Comparison of ENCODE assay signal across 9 cellular contexts in the genomic region with DNA sequence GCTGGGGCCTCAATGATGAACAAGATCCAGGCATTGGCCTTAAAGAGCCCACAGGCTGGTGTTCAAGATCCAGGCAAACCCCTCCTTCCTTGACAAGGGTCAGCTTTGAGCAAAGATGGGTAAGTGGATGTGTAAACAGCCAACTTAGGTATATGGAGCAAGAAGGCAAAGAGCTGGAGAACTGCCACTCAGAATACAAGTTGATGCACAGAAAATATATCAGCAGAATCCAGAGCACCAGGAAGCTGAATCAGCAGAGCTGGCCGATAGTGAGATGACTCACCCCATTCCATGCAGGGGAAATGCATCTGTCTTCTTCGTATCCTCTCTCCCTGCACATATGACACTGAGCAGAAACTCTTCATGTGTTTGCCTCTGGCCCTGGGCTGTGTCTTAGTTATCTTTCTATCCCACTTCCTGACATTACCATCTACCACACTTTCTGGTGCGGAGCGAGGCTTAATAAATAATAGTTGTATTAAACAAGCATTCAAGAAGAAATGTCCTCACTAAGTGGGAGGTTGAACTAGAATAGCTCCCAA. TPM values are rescaled to one million over a fixed set of nuclear protein-coding genes. Genes with fewer than 3 reads are reported as not detected.
DNase-seq lines count a peak whose midpoint lies in the region; ATAC-seq, FAIRE-seq and TF ChIP-seq lines count a peak whose summit lies in the region.
"Had no signal": no experiment of that assay in that cellular context is flagged by ENCODE, and none has a peak within 500 bp of the region (broad histone marks: within the 10 kb centered on the region; RNA-seq: fewer than 3 reads in every experiment).

No MANE protein-coding gene starts in this region.

- peak overlapping the region; percentile 63 for H3K4me2 ChIP-seq in astrocyte (ENCODE audit: low read length)

- H3K9ac ChIP-seq in astrocyte (ENCODE audit: low read length) (peak overlapping the region; percentile 15), endodermal cell (ENCODE audit: extremely low read depth, low read length, poor library complexity, severe bottlenecking) (no peak overlapping the region)

- ATAC-seq in stimulated activated naive CD8-positive, alpha-beta T cell treated with anti-CD3 and anti-CD28 coated beads, Interleukin-15, amount 100 ng/mL, for 72 hours, result no peak

- H2AFZ ChIP-seq in ACC112 (ENCODE audit: low read length, unreplicated experiment), result peak overlapping the region; percentile 33
- H2AFZ ChIP-seq in astrocyte (ENCODE audit: low read depth, low read length), result no peak overlapping the region

- H3K27ac Mint-ChIP-seq in astrocyte (ENCODE audit: unreplicated experiment), result peak overlapping the region; percentile 90
- no peak overlapping the region for H3K27ac Mint-ChIP-seq in stimulated activated naive CD8-positive, alpha-beta T cell treated with anti-CD3 and anti-CD28 coated beads, Interleukin-15, amount 100 ng/mL, for 72 hours
- H3K27ac Mint-ChIP-seq in endodermal cell, result no peak overlapping the region

- FAIRE-seq in HTR-8/SVneo (lab: Jason Lieb, UNC), result peak; percentile 40
- peak; percentile 96 for FAIRE-seq in astrocyte (lab: Jason Lieb, UNC)
- FAIRE-seq: G401.6 had no signal

- H3K4me3 Mint-ChIP-seq in astrocyte (ENCODE audit: unreplicated experiment) (no peak overlapping the region), endodermal cell (no peak overlapping the region)
- no peak overlapping the region for H3K4me3 Mint-ChIP-seq in stimulated activated naive CD8-positive, alpha-beta T cell treated with anti-CD3 and anti-CD28 coated beads, Interleukin-15, amount 100 ng/mL, for 72 hours

- in situ Hi-C loops in GM13977 (cut with MboI; ENCODE audit: low pct_unique_long_range_greater_than_20kb, low sequenced_read_pairs, unreplicated experiment), result loop anchor here (25.0 kb wide), 1 partner anchor 535 kb away; no protein-coding TSS in a partner anchor

- H3K27me3 ChIP-seq in ACC112 (ENCODE audit: insufficient read depth, low read length) (no peaks in the 10 kb centered on the region), astrocyte (ENCODE audit: insufficient read depth, low read length) (no peaks in the 10 kb centered on the region), endodermal cell (ENCODE audit: control insufficient read depth, insufficient read depth, low read length, poor library complexity, severe bottlenecking) (peaks cover 65% of the 10 kb centered on the region)

- H3K9me3 ChIP-seq in astrocyte (ENCODE audit: insufficient read depth, low read depth, low read length) (no peaks in the 10 kb centered on the region), endodermal cell (ENCODE audit: control insufficient read depth, low read length) (no peaks in the 10 kb centered on the region)

- peak overlapping the region; percentile 42 for H3K27ac ChIP-seq in ACC112 (ENCODE audit: low read depth, low read length)
- H3K27ac ChIP-seq in astrocyte (ENCODE audit: low read depth, low read length), result peak overlapping the region; percentile 10
- H3K27ac ChIP-seq in endodermal cell (ENCODE audit: low read depth, low read length), result no peak overlapping the region

- H3K36me3 ChIP-seq in ACC112 (ENCODE audit: insufficient read depth, low read length) (no peaks in the 10 kb centered on the region), astrocyte (ENCODE audit: insufficient read depth, low read length) (no peaks in the 10 kb centered on the region), endodermal cell (ENCODE audit: control insufficient read depth, insufficient read depth, low read length) (no peaks in the 10 kb centered on the region)

- no peaks in the 10 kb centered on the region for H3K27me3 Mint-ChIP-seq in astrocyte (ENCODE audit: low read depth, unreplicated experiment)
- H3K27me3 Mint-ChIP-seq in stimulated activated naive CD8-positive, alpha-beta T cell treated with anti-CD3 and anti-CD28 coated beads, Interleukin-15, amount 100 ng/mL, for 72 hours, result peaks cover 54% of the 10 kb centered on the region
- H3K27me3 Mint-ChIP-seq in endodermal cell (ENCODE audit: insufficient read depth), result peaks cover 71% of the 10 kb centered on the region

- no peaks in the 10 kb centered on the region for H3K9me3 Mint-ChIP-seq in astrocyte (ENCODE audit: unreplicated experiment)
- no peaks in the 10 kb centered on the region for H3K9me3 Mint-ChIP-seq in stimulated activated naive CD8-positive, alpha-beta T cell treated with anti-CD3 and anti-CD28 coated beads, Interleukin-15, amount 100 ng/mL, for 72 hours
- H3K9me3 Mint-ChIP-seq in endodermal cell, result no peaks in the 10 kb centered on the region

- peak; percentile 71 for DNase-seq in HTR-8/SVneo (ENCODE audit: insufficient read length, low spot score)
- DNase-seq in astrocyte (ENCODE audit: low read depth), result peak; percentile 90
- peak; percentile 53 for DNase-seq in left kidney (ENCODE audit: low read depth, low spot score)
- DNase-seq in stimulated activated naive CD8-positive, alpha-beta T cell treated with anti-CD3 and anti-CD28 coated beads, Interleukin-15, amount 100 ng/mL, for 72 hours, result no peak
- no peak for DNase-seq in endodermal cell
- DNase-seq in GM13977 (ENCODE audit: low spot score), result no peak
- DNase-seq in cerebellum (ENCODE audit: low spot score), result no peak

- H3K36me3 Mint-ChIP-seq in astrocyte (ENCODE audit: low read depth, unreplicated experiment) (no peaks in the 10 kb centered on the region), endodermal cell (ENCODE audit: low read depth) (no peaks in the 10 kb centered on the region)

- no peak overlapping the region for H3K4me3 ChIP-seq in ACC112 (ENCODE audit: low read depth, low read length)
- H3K4me3 ChIP-seq in astrocyte (ENCODE audit: insufficient read depth, low read depth, low read length), result no peak overlapping the region
- no peak overlapping the region for H3K4me3 ChIP-seq in endodermal cell (ENCODE audit: low read length)

- H4K20me1 ChIP-seq in astrocyte (ENCODE audit: insufficient read depth, low read length), result no peaks in the 10 kb centered on the region

- no peak for TF ChIP-seq CTCF in astrocyte (IDR thresholded peaks at IDR 0.05; ENCODE audit: insufficient read depth, low read depth, low read length)
- no peak for TF ChIP-seq CTCF in endodermal cell (conservative IDR thresholded peaks at IDR 0.05)
- TF ChIP-seq CTCF in GM13977 (IDR thresholded peaks at IDR 0.05; ENCODE audit: extremely low read depth, insufficient read depth, missing control alignments), result no peak

- H3K79me2 ChIP-seq in ACC112 (ENCODE audit: control insufficient read depth, insufficient read depth, low read length, unreplicated experiment) (no peaks in the 10 kb centered on the region), astrocyte (ENCODE audit: insufficient read depth, low read length) (no peaks in the 10 kb centered on the region)

- 57 to 75% methylated on average over 2 of the region's 4 CpGs for WGBS in endodermal cell (ENCODE audit: insufficient coverage in 1 of 2, insufficient read length in 1 of 2), 2 experiments

- peaks cover 40% of the 10 kb centered on the region for H3K4me1 Mint-ChIP-seq in astrocyte (ENCODE audit: low read depth, unreplicated experiment)
- H3K4me1 Mint-ChIP-seq in stimulated activated naive CD8-positive, alpha-beta T cell treated with anti-CD3 and anti-CD28 coated beads, Interleukin-15, amount 100 ng/mL, for 72 hours, result peaks cover 27% of the 10 kb centered on the region
- peaks cover 25% of the 10 kb centered on the region for H3K4me1 Mint-ChIP-seq in endodermal cell

- peaks cover 50% of the 10 kb centered on the region for H3K4me1 ChIP-seq in ACC112 (ENCODE audit: control insufficient read depth, insufficient read depth, low read length, unreplicated experiment)
- H3K4me1 ChIP-seq in astrocyte (ENCODE audit: insufficient read depth, low read length), result peaks cover 41% of the 10 kb centered on the region
- H3K4me1 ChIP-seq in endodermal cell (ENCODE audit: control insufficient read depth, insufficient read depth, low read length), result no peaks in the 10 kb centered on the region

RNA-seq across cellular contexts. Expression of gene ENDOD1, which starts 57.8 kb away (rescaled TPM):
- total RNA-seq in astrocyte, result 29.8 and 34.4 TPM in 2 replicates
- total RNA-seq in endodermal cell, result 1 to 10 TPM; 1.9 to 2.7 TPM
- 2.4 TPM for polyA plus RNA-seq in endodermal cell (2013, experiment 1 of 2)
- 2.3 TPM for polyA plus RNA-seq in endodermal cell (2013, experiment 2 of 2)
- total RNA-seq in cerebellum, result 15.3 TPM

Comparison
In these comparisons a context has a peak if more than half of its experiments do, and no peak if none do; other contexts are left out.
1. DNase-seq: peak in HTR-8/SVneo (single experiment), astrocyte (single experiment) and left kidney (single experiment); none in stimulated activated naive CD8-positive, alpha-beta T cell treated with anti-CD3 and anti-CD28 coated beads, Interleukin-15, amount 100 ng/mL, for 72 hours (0 of 2), endodermal cell (single experiment), GM13977 (single experiment) and cerebellum (single experiment).